8 cellular contexts compared by ENCODE assay signal in genomic region chr17:2282297-2282873, GRCh38.
DNase-seq lines count a peak whose midpoint lies in the region; ATAC-seq and TF ChIP-seq lines count a peak whose summit lies in the region.

No MANE protein-coding gene starts in this region.

- H3K27me3 ChIP-seq in WERI-Rb-1 (ENCODE audit: insufficient read depth, low read depth, severe bottlenecking): no peaks in the 10 kb centered on the region

- no peak for ATAC-seq in HG03025 (IDR thresholded peaks at IDR 0.05; ENCODE audit: low FRiP score, unreplicated experiment)

- TF ChIP-seq CTCF in WERI-Rb-1 (IDR thresholded peaks at IDR 0.05; ENCODE audit: low read depth, low read length): peak; percentile 27; the same call in 1 of the 2 replicates

- peak in 4 of 6 experiments; percentile 12 to 73 (median 52) for DNase-seq in stimulated activated naive CD4-positive, alpha-beta T cell (lab: John Stamatoyannopoulos, UW)
- no peak for DNase-seq in stimulated activated naive CD4-positive, alpha-beta T cell treated with Interleukin-2 at 50 U/mL for 16 hours (lab: John Stamatoyannopoulos, UW)
- peak; percentile 66 for DNase-seq in NCI-H1694 (lab: John Stamatoyannopoulos, UW)
- DNase-seq in WERI-Rb-1: no peak
- DNase-seq in fibroblast of the conjunctiva (ENCODE audit: low read depth): peak; percentile 78
- DNase-seq in non-pigmented ciliary epithelial cell (ENCODE audit: low read depth): peak; percentile 51
- no peak for DNase-seq in NCI-H128 (lab: John Stamatoyannopoulos, UW; ENCODE audit: unreplicated experiment)

- H3K9me3 ChIP-seq in WERI-Rb-1 (ENCODE audit: severe bottlenecking): no peaks in the 10 kb centered on the region

- H3K27ac ChIP-seq in WERI-Rb-1: no peak overlapping the region

- H3K4me3 ChIP-seq in WERI-Rb-1 (ENCODE audit: low read depth, low read length): no peak overlapping the region

- peaks cover 69% of the 10 kb centered on the region for H3K36me3 ChIP-seq in WERI-Rb-1

Comparison
In these comparisons a context has a peak if more than half of its experiments do, and no peak if none do; other contexts are left out.
1. DNase-seq: peak in stimulated activated naive CD4-positive, alpha-beta T cell (4 of 6), NCI-H1694 (single experiment), fibroblast of the conjunctiva (single experiment) and non-pigmented ciliary epithelial cell (single experiment); none in stimulated activated naive CD4-positive, alpha-beta T cell treated with Interleukin-2 at 50 U/mL for 16 hours (single experiment), WERI-Rb-1 (single experiment) and NCI-H128 (single experiment).